Comparison of ENCODE assay signal across 1 cellular context in genomic region chr6:165383323-165383722, GRCh38.
TF ChIP-seq lines count a peak whose summit lies in the region.

No MANE protein-coding gene starts in this region.

TF ChIP-seq in H1, 55 proteins besides CTCF, POLR2A, EP300 and RAD21 (continued from another document):
- TF ChIP-seq CHD7 (IDR thresholded peaks at IDR 0.05; ENCODE audit: insufficient replicate concordance, low read length) (no peak), FOSL1 (IDR thresholded peaks at IDR 0.05; ENCODE audit: insufficient read depth, low read depth, low read length) (no peak), MAX (IDR thresholded peaks at IDR 0.05) (no peak), KDM5A (IDR thresholded peaks at IDR 0.05; ENCODE audit: low read length) (no peak), CBX5 (IDR thresholded peaks at IDR 0.05; ENCODE audit: low read depth, low read length) (no peak), TBP (IDR thresholded peaks at IDR 0.05; ENCODE audit: low read depth, low read length) (no peak), JUND (IDR thresholded peaks at IDR 0.05; ENCODE audit: low read length) (no peak), USF2 (IDR thresholded peaks at IDR 0.05; ENCODE audit: low read length) (no peak), KDM1A (IDR thresholded peaks at IDR 0.05; ENCODE audit: borderline replicate concordance, low read length) (no peak), TAF1 (IDR thresholded peaks at IDR 0.05; ENCODE audit: low read depth, low read length) (no peak), SIX5 (IDR thresholded peaks at IDR 0.05; ENCODE audit: low read depth, low read length) (no peak), GTF2F1 (IDR thresholded peaks at IDR 0.05; ENCODE audit: borderline replicate concordance, low read depth, low read length) (no peak), GABPA (IDR thresholded peaks at IDR 0.05; ENCODE audit: borderline replicate concordance, insufficient read depth, low read length) (no peak), ATF2 (IDR thresholded peaks at IDR 0.05; ENCODE audit: low read length) (no peak), JUN (IDR thresholded peaks at IDR 0.05; ENCODE audit: low read depth, low read length) (no peak), EZH2 (IDR thresholded peaks at IDR 0.05; ENCODE audit: low read depth, low read length, severe bottlenecking) (no peak), BCL11A (IDR thresholded peaks at IDR 0.05; ENCODE audit: low read depth in 2 of 2, low read length in 2 of 2) (no peak), SP1 (IDR thresholded peaks at IDR 0.05; ENCODE audit: low read depth, low read length) (no peak), CHD1 (IDR thresholded peaks at IDR 0.05; ENCODE audit: low read depth, low read length) (no peak)
